Comparison of ENCODE assay signal across 27 cellular contexts in genomic region chr20:48861444-48861843, GRCh38. TPM values are rescaled to one million over a fixed set of nuclear protein-coding genes. Genes with fewer than 3 reads are reported as not detected.
DNase-seq lines count a peak whose midpoint lies in the region; ATAC-seq, FAIRE-seq and TF ChIP-seq lines count a peak whose summit lies in the region.
"Had no signal": no experiment of that assay in that cellular context is flagged by ENCODE, and none has a peak within 500 bp of the region (broad histone marks: within the 10 kb centered on the region; RNA-seq: fewer than 3 reads in every experiment).

No MANE protein-coding gene starts in this region.

- intact Hi-C loops in natural killer cell (cut with micrococcal nuclease) (no loop called here), OCI-LY7 (cut with micrococcal nuclease; ENCODE audit: unreplicated experiment) (no loop called here), head of caudate nucleus (cut with DNase I) (no loop called here)

- no peak for TF ChIP-seq CTCF in natural killer cell (IDR thresholded peaks at IDR 0.05)
- TF ChIP-seq CTCF in OCI-LY7 (conservative IDR thresholded peaks at IDR 0.05; ENCODE audit: low read length): no peak

- no peaks in the 10 kb centered on the region for H3K36me3 ChIP-seq in OCI-LY7 (ENCODE audit: insufficient read depth, low read length)
- no peaks in the 10 kb centered on the region for H3K36me3 ChIP-seq in small intestine (ENCODE audit: control insufficient read depth in 2 of 2, insufficient read depth in 2 of 2, low read length in 2 of 2)
- H3K36me3 ChIP-seq: BE2C, SJCRH30 had no signal

- H3K27ac ChIP-seq in OCI-LY7 (ENCODE audit: low read depth, low read length, poor library complexity, severe bottlenecking) (no peak overlapping the region), small intestine (ENCODE audit: low read depth in 1 of 2, low read length in 1 of 2) (no peak overlapping the region)
- H3K27ac ChIP-seq: 22Rv1, SJCRH30 had no signal

- 77 to 87% (median 83%) methylated on average over 2 of the region's 2 CpGs for WGBS in small intestine, 3 donors

- H3K4me1 Mint-ChIP-seq in natural killer cell: peaks cover 24 to 32% of the 10 kb centered on the region in 2 donors
- peaks cover 20 to 24% of the 10 kb centered on the region in 2 donors for H3K4me1 Mint-ChIP-seq in natural killer cell treated with Interleukin-12 subunit alpha and Interleukin-12 subunit beta and Interleukin-15 and Interleukin-18, amount 100 ng/mL, for 72 hours (ENCODE audit: low read depth in 2 of 2)

- H3K4me1 ChIP-seq in OCI-LY7 (ENCODE audit: insufficient read depth, low read length, poor library complexity, severe bottlenecking) (peaks cover 47% of the 10 kb centered on the region), small intestine (ENCODE audit: control insufficient read depth in 2 of 2, insufficient read depth in 1 of 2, low read depth in 1 of 2, low read length in 1 of 2) (no peaks in the 10 kb centered on the region)
- H3K4me1 ChIP-seq: BE2C had no signal

- no peaks in the 10 kb centered on the region for H3K36me3 Mint-ChIP-seq in natural killer cell
- H3K36me3 Mint-ChIP-seq in natural killer cell treated with Interleukin-12 subunit alpha and Interleukin-12 subunit beta and Interleukin-15 and Interleukin-18, amount 100 ng/mL, for 72 hours: no peaks in the 10 kb centered on the region
- H3K36me3 Mint-ChIP-seq: CD4-positive, CD25-positive, alpha-beta regulatory T cell had no signal

- H3K27ac Mint-ChIP-seq in natural killer cell: no peak overlapping the region
- H3K27ac Mint-ChIP-seq in natural killer cell treated with Interleukin-12 subunit alpha and Interleukin-12 subunit beta and Interleukin-15 and Interleukin-18, amount 100 ng/mL, for 72 hours: peak overlapping the region in 1 of 2 donors; percentile 67

- peak in 2 of 3 donors; percentile 60 to 72 for ATAC-seq in natural killer cell
- ATAC-seq in natural killer cell treated with Interleukin-12 subunit alpha and Interleukin-12 subunit beta and Interleukin-15 and Interleukin-18, amount 100 ng/mL, for 72 hours: no peak
- ATAC-seq in GM19035 (IDR thresholded peaks at IDR 0.05; ENCODE audit: unreplicated experiment): no peak
- ATAC-seq: HepG2, PC-3, SK-N-SH treated with all-trans-retinoic acid at 6 μM for 48 hours had no signal

- no peak overlapping the region for H3K4me3 Mint-ChIP-seq in natural killer cell
- no peak overlapping the region for H3K4me3 Mint-ChIP-seq in natural killer cell treated with Interleukin-12 subunit alpha and Interleukin-12 subunit beta and Interleukin-15 and Interleukin-18, amount 100 ng/mL, for 72 hours
- H3K4me3 Mint-ChIP-seq: CD4-positive, CD25-positive, alpha-beta regulatory T cell had no signal

- H3K27me3 Mint-ChIP-seq in natural killer cell (ENCODE audit: low read depth in 2 of 2): no peaks in the 10 kb centered on the region
- no peaks in the 10 kb centered on the region for H3K27me3 Mint-ChIP-seq in natural killer cell treated with Interleukin-12 subunit alpha and Interleukin-12 subunit beta and Interleukin-15 and Interleukin-18, amount 100 ng/mL, for 72 hours
- H3K27me3 Mint-ChIP-seq: CD4-positive, CD25-positive, alpha-beta regulatory T cell had no signal

- H2AFZ ChIP-seq in OCI-LY7 (ENCODE audit: low read length): peak overlapping the region; percentile 72

- no peaks in the 10 kb centered on the region for H3K9me3 ChIP-seq in OCI-LY7 (ENCODE audit: low read length)
- no peaks in the 10 kb centered on the region for H3K9me3 ChIP-seq in small intestine (ENCODE audit: control insufficient read depth, low read depth)
- H3K9me3 ChIP-seq: BE2C, SJCRH30 had no signal

- H3K9me3 Mint-ChIP-seq in natural killer cell: no peaks in the 10 kb centered on the region
- no peaks in the 10 kb centered on the region for H3K9me3 Mint-ChIP-seq in natural killer cell treated with Interleukin-12 subunit alpha and Interleukin-12 subunit beta and Interleukin-15 and Interleukin-18, amount 100 ng/mL, for 72 hours

- DNase-seq in natural killer cell (no peak), GM19239 (ENCODE audit: insufficient read length, low spot score) (no peak), OCI-LY7 (ENCODE audit: low spot score) (no peak), kidney glomerular epithelial cell (lab: John Stamatoyannopoulos, UW) (no peak), small intestine (no peak), head of caudate nucleus (no peak)
- DNase-seq in natural killer cell treated with Interleukin-12 subunit alpha and Interleukin-12 subunit beta and Interleukin-15 and Interleukin-18, amount 100 ng/mL, for 72 hours (ENCODE audit: low spot score): no peak
- DNase-seq: BE2C; CD4-positive, CD25-positive, alpha-beta regulatory T cell; DMS153; DND-41; H7; Karpas-422; NCI-H1092; NCI-H1417 treated with DMSO at 0.1 percent for 48 hours; NCI-H1694 treated with DMSO at 0.1 percent for 48 hours; NCI-H2081; NCI-H2227 treated with DMSO at 0.1 percent for 48 hours; NCI-H526 treated with DMSO at 0.1 percent for 48 hours; PC-3; SJCRH30 had no signal

- H3K27me3 ChIP-seq in small intestine (ENCODE audit: control insufficient read depth in 2 of 2, insufficient read depth in 2 of 2, low read length in 2 of 2): no peaks in the 10 kb centered on the region
- H3K27me3 ChIP-seq: BE2C, SJCRH30 had no signal

- CTCF ChIA-PET in OCI-LY7 (lab: Charles Lee; ENCODE audit: unreplicated experiment): no interaction called here

- H3K4me2 ChIP-seq in OCI-LY7 (ENCODE audit: low read length): peak overlapping the region; percentile 39

- POLR2A ChIA-PET in OCI-LY7 (lab: Charles Lee): interaction anchor here (0.6 to 1.1 kb wide), 3 partner anchors 41 to 629 kb away, joined by 3 read pairs; no protein-coding TSS in a partner anchor

- no peaks in the 10 kb centered on the region for H3K9me2 ChIP-seq in OCI-LY7 (ENCODE audit: insufficient read depth, low read length)

- no peaks in the 10 kb centered on the region for H4K20me1 ChIP-seq in OCI-LY7 (ENCODE audit: insufficient read depth, low read length)

- BruUV-seq in OCI-LY7 (replicated peaks; lab: Mats Ljungman, UMichigan): no TSS peak

- H3K79me2 ChIP-seq in OCI-LY7 (ENCODE audit: insufficient read depth, low read depth, low read length): no peaks in the 10 kb centered on the region

- peak; percentile 28 for FAIRE-seq in GM19239 (lab: Jason Lieb, UNC)
- FAIRE-seq in small intestine (lab: Jason Lieb, UNC): no peak
- FAIRE-seq: GM12892, GM18507, HepG2 had no signal

- no peak overlapping the region for H3K4me3 ChIP-seq in OCI-LY7 (ENCODE audit: low read depth, low read length, poor library complexity, severe bottlenecking)
- H3K4me3 ChIP-seq in small intestine (ENCODE audit: low read depth in 1 of 2, low read length in 2 of 2): no peak overlapping the region
- H3K4me3 ChIP-seq: SJCRH30 had no signal

RNA-seq across cellular contexts. Expression of gene PREX1, which starts 33.6 kb away (rescaled TPM):
- total RNA-seq in natural killer cell (100 to 1,000 TPM; 382 to 392 (median 389) TPM), OCI-LY7 (2022) (20.7 and 24.7 TPM in 2 replicates)
- total RNA-seq in natural killer cell treated with Interleukin-12 subunit alpha and Interleukin-12 subunit beta and Interleukin-15 and Interleukin-18, amount 100 ng/mL, for 72 hours: 100 to 1,000 TPM; 132 to 167 TPM
- 20.2 and 25.3 TPM in 2 replicates for total RNA-seq in OCI-LY7 (2014; rRNA removed; shearing (Covaris generic))
- polyA plus RNA-seq in small intestine: 1 to 10 TPM; 1.8 to 8.3 (median 7.6) TPM

Comparison
In these comparisons a context has a peak if more than half of its experiments do, and no peak if none do; other contexts are left out.
1. ATAC-seq: peak in natural killer cell (2 of 3); none in natural killer cell treated with Interleukin-12 subunit alpha and Interleukin-12 subunit beta and Interleukin-15 and Interleukin-18, amount 100 ng/mL, for 72 hours (0 of 2) and GM19035 (single experiment).
2. RNA of gene PREX1, which starts 33.6 kb away (total RNA-seq): 382 to 392 TPM in natural killer cell and 132 to 167 TPM in natural killer cell treated with Interleukin-12 subunit alpha and Interleukin-12 subunit beta and Interleukin-15 and Interleukin-18, amount 100 ng/mL, for 72 hours; 20.2 to 25.3 TPM in OCI-LY7; every median in the first group is over 4 times any median in the second.